In the genomic region with DNA sequence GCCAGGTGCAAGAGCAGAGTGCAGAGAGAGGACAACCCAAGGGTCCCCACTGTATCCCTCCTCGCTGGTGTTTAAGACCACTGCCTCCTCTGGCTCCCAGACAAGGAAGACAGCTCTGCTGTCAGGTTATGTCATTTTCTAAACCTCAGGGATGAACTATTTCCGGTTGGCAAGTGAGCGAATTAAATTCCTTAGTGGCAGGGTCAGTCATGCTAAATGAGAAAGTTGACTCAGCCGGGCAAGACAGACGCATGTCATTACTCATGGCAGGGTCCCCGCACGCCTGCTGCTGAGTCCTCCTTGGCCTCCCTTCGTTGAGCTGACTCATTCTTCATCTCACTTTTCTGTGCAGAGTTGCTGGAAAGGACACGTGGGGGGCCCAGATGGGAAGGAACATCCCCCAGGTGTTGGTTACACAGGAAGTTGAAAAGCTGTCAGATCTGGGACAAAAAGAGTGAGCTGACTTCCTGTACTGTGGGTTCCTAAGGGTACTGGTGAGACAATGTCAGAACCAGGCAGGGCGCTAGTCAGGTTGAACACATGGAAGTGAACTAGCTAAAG, we compare ENCODE assay signal across 1 cellular context.
TF ChIP-seq lines count a peak whose summit lies in the region.

No MANE protein-coding gene starts in this region.

TF ChIP-seq in H1, 55 proteins besides CTCF, POLR2A, EP300 and RAD21 (continued from another document):
- no peak for TF ChIP-seq ATF2 (IDR thresholded peaks at IDR 0.05; ENCODE audit: low read length)
- no peak for TF ChIP-seq JUND (IDR thresholded peaks at IDR 0.05; ENCODE audit: low read length)
- no peak for TF ChIP-seq GTF2F1 (IDR thresholded peaks at IDR 0.05; ENCODE audit: borderline replicate concordance, low read depth, low read length)
- no peak for TF ChIP-seq TAF7 (optimal IDR thresholded peaks at IDR 0.05; ENCODE audit: borderline replicate concordance, low read depth, low read length)
